In genomic region chr2:126635281-126635680, GRCh38 we compare ENCODE assay signal across 1 cellular context.
TF ChIP-seq lines count a peak whose summit lies in the region.

No MANE protein-coding gene starts in this region.

TF ChIP-seq in K562, 482 proteins besides CTCF, POLR2A, EP300 and RAD21:
- TF ChIP-seq THRB (CRISPR knock-in tag; conservative IDR thresholded peaks at IDR 0.05) (no peak), SMARCC2 (IDR thresholded peaks at IDR 0.05; ENCODE audit: low read depth) (no peak), RFX1 (IDR thresholded peaks at IDR 0.05) (no peak)
